In the genomic region with DNA sequence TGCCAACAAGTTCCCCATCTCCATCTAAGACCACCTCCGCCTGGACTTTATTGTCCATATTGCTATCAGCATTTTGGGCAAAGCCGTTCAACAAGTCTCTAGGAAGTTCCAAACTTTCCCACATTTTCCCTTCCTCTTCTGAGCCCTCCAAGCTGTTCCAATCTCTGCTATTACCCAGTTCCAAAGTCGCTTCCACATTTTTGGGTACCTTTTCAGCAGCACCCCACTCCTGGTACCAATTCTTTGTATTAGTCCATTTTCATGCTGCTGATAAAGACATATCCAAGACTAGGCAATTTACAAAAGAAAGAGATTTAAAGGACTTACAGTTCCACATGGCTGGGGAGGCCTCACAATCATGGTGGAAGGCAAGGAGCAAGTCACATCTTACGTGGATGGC, we compare ENCODE assay signal across 1 cellular context.
TF ChIP-seq lines count a peak whose summit lies in the region.

No MANE protein-coding gene starts in this region.

TF ChIP-seq in K562, 482 proteins besides CTCF, POLR2A, EP300 and RAD21 (continued from another document):
- TF ChIP-seq ZNF280A (IDR thresholded peaks at IDR 0.05; ENCODE audit: low read depth, partially characterized antibody) (peak; percentile 96), ADNP (tag; IDR thresholded peaks at IDR 0.05) (peak; percentile 55; the same call in 1 of the 2 replicates), XRCC3 (IDR thresholded peaks at IDR 0.05) (peak; percentile 83; the same call in 1 of the 2 replicates), KDM1A (IDR thresholded peaks at IDR 0.05) (0 out of 4 replicates have a peak, but pooled peaks of 1 of the 2 experiments have one; percentile 26), CBX3 (IDR thresholded peaks at IDR 0.05; ENCODE audit: borderline replicate concordance in 1 of 2, low read length in 2 of 2) (peak; percentile 14 to 86), CBX5 (IDR thresholded peaks at IDR 0.05; ENCODE audit: borderline replicate concordance, low read depth) (peak; percentile 38; the same call in 1 of the 2 replicates), CBX1 (IDR thresholded peaks at IDR 0.05; ENCODE audit: low read depth) (0 out of 2 replicates have a peak, but pooled peaks have one; percentile 31), ZNF707 (CRISPR knock-in tag; conservative IDR thresholded peaks at IDR 0.05) (peak; percentile 100), AFF1 (IDR thresholded peaks at IDR 0.05; ENCODE audit: low read depth in 1 of 2, partially characterized antibody in 2 of 2) (peak in 1 of 2 experiments; percentile 38), MTA3 (IDR thresholded peaks at IDR 0.05; ENCODE audit: borderline replicate concordance) (0 out of 2 replicates have a peak, but pooled peaks have one; percentile 23), CHAMP1 (IDR thresholded peaks at IDR 0.05) (0 out of 2 replicates have a peak, but pooled peaks have one; percentile 55), ARNT (IDR thresholded peaks at IDR 0.05) (peak in 1 of 2 experiments; percentile 64; a peak in 1 of 4 replicates), ZEB2 (IDR thresholded peaks at IDR 0.05) (peak; percentile 30; the same call in 1 of the 2 replicates)
- TF ChIP-seq, protein P1, sequence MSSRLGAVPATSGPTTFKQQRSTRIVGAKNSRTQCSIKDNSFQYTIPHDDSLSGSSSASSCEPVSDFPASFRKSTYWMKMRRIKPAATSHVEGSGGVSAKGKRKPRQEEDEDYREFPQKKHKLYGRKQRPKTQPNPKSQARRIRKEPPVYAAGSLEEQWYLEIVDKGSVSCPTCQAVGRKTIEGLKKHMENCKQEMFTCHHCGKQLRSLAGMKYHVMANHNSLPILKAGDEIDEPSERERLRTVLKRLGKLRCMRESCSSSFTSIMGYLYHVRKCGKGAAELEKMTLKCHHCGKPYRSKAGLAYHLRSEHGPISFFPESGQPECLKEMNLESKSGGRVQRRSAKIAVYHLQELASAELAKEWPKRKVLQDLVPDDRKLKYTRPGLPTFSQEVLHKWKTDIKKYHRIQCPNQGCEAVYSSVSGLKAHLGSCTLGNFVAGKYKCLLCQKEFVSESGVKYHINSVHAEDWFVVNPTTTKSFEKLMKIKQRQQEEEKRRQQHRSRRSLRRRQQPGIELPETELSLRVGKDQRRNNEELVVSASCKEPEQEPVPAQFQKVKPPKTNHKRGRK (tag; IDR thresholded peaks at IDR 0.05): 0 out of 2 replicates have a peak, but pooled peaks have one; percentile 13
- TF ChIP-seq, protein P2, sequence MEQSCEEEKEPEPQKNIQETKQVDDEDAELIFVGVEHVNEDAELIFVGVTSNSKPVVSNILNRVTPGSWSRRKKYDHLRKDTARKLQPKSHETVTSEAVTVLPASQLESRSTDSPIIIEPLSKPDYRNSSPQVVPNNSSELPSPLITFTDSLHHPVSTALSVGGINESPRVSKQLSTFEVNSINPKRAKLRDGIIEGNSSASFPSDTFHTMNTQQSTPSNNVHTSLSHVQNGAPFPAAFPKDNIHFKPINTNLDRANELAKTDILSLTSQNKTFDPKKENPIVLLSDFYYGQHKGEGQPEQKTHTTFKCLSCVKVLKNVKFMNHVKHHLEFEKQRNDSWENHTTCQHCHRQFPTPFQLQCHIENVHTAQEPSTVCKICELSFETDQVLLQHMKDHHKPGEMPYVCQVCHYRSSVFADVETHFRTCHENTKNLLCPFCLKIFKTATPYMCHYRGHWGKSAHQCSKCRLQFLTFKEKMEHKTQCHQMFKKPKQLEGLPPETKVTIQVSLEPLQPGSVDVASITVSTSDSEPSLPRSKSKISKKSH (CRISPR knock-in tag; IDR thresholded peaks at IDR 0.05): peak; percentile 60; the same call in 1 of the 2 replicates
- TF ChIP-seq, protein P3, sequence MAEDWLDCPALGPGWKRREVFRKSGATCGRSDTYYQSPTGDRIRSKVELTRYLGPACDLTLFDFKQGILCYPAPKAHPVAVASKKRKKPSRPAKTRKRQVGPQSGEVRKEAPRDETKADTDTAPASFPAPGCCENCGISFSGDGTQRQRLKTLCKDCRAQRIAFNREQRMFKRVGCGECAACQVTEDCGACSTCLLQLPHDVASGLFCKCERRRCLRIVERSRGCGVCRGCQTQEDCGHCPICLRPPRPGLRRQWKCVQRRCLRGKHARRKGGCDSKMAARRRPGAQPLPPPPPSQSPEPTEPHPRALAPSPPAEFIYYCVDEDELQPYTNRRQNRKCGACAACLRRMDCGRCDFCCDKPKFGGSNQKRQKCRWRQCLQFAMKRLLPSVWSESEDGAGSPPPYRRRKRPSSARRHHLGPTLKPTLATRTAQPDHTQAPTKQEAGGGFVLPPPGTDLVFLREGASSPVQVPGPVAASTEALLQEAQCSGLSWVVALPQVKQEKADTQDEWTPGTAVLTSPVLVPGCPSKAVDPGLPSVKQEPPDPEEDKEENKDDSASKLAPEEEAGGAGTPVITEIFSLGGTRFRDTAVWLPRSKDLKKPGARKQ (CRISPR knock-in tag; IDR thresholded peaks at IDR 0.05): 0 out of 2 replicates have a peak, but pooled peaks have one; percentile 35
